9 cellular contexts compared by ENCODE assay signal in genomic region chr13:66659291-66660012, GRCh38.
DNase-seq lines count a peak whose midpoint lies in the region; ATAC-seq lines count a peak whose summit lies in the region.
"Had no signal": no experiment of that assay in that cellular context is flagged by ENCODE, and none has a peak within 500 bp of the region (broad histone marks: within the 10 kb centered on the region; RNA-seq: fewer than 3 reads in every experiment).

No MANE protein-coding gene starts in this region.

- no peaks in the 10 kb centered on the region for H3K4me1 Mint-ChIP-seq in T-cell

- no peaks in the 10 kb centered on the region for H3K27me3 Mint-ChIP-seq in T-cell

- intact Hi-C loops in posterior vena cava (cut with DNase I), result no loop called here

- CTCF ChIA-PET in T-cell (lab: Charles Lee), result no interaction called here

- no peaks in the 10 kb centered on the region for H3K36me3 Mint-ChIP-seq in T-cell

- H3K27ac Mint-ChIP-seq in T-cell, result no peak overlapping the region

- peaks cover 0 to 12% (median 4%) of the 10 kb centered on the region in 3 donors for H3K9me3 Mint-ChIP-seq in T-cell

- no peak overlapping the region for H3K4me3 Mint-ChIP-seq in T-cell

- ATAC-seq in GM18858 (IDR thresholded peaks at IDR 0.05; ENCODE audit: unreplicated experiment), result peak; percentile 35
- ATAC-seq in GM21825 (IDR thresholded peaks at IDR 0.05; ENCODE audit: unreplicated experiment), result peak; percentile 48
- ATAC-seq in HG03558 (IDR thresholded peaks at IDR 0.05; ENCODE audit: extremely low read depth, unreplicated experiment), result peak; percentile 20
- ATAC-seq in T-cell (replicated peaks in 1 of 4), result no peak

- POLR2A ChIA-PET in T-cell (lab: Charles Lee), result no interaction called here

- peak; percentile 10 for DNase-seq in germinal center (ENCODE audit: low spot score)
- no peak for DNase-seq in T-cell
- no peak for DNase-seq in COR-L47 (lab: John Stamatoyannopoulos, UW)
- no peak for DNase-seq in T-helper 2 cell
- no peak for DNase-seq in posterior vena cava (ENCODE audit: low spot score)
- DNase-seq: sigmoid colon had no signal

Comparison
In these comparisons a context has a peak if more than half of its experiments do, and no peak if none do; other contexts are left out.
1. ATAC-seq: peak in GM18858 (single experiment), GM21825 (single experiment) and HG03558 (single experiment); none in T-cell (0 of 4).